Comparison of ENCODE assay signal across 8 cellular contexts in the genomic region with DNA sequence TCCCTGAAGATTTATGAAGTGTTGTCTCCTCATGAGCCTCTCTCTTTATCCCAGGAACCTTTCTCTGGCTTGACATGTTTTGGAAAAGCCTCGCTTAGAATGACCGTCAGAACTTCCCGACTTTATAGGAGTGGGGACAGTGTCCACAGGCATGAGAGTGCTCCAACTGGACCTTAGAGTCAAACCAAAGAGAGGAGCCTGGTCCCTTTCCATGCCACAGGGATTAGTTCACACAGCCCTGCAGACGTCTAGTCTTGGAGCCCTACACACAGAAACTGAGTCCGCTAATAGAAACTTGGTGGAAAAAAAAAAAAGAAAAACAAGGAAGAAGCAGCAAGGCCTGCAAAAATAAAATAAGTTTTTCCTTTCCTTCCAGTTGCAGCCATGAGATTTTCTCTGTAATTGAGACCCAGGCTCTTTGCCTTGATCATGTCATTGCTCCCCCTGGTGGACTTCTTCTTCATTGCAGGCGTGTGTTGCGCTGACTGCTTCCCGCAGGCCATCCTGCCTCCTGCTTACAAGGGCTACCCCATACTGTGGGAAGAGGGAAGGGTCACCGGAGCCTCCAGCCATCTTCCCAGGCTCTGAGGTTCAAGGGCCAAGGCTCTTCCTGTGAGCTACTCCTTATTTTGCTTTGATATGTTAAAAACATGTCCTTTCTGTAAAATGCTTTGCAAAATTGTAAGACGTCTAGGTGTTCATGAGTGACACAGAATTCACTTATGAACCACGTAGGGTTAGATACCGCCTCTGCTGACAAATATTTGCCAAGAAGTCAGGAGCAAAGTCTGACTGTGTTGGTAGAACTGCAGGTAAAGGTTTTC.
DNase-seq lines count a peak whose midpoint lies in the region; ATAC-seq and TF ChIP-seq lines count a peak whose summit lies in the region.

No MANE protein-coding gene starts in this region.

- DNase-seq in Caco-2 (peak; percentile 87 to 88), LoVo (ENCODE audit: low spot score) (peak; percentile 74), RWPE2 (ENCODE audit: low spot score) (no peak), germinal center (ENCODE audit: low spot score) (peak; percentile 59), ovary (peak; percentile 78 to 88 (median 87)), transverse colon (peak; percentile 87)
- DNase-seq in activated effector memory CD4-positive, alpha-beta T cell treated with Interleukin-2 at 50 U/mL for 16 hours, result peak; percentile 67

- H3K4me1 ChIP-seq in Caco-2 (no peaks in the 10 kb centered on the region; the same call in 1 of the 2 replicates), RWPE2 (ENCODE audit: insufficient read depth, poor library complexity, severe bottlenecking) (no peaks in the 10 kb centered on the region), ovary (ENCODE audit: insufficient read depth) (peaks cover 6% of the 10 kb centered on the region), transverse colon (peaks cover 0 to 21% (median 8%) of the 10 kb centered on the region in 4 donors)

- H3K9me3 ChIP-seq in Caco-2, result no peaks in the 10 kb centered on the region
- H3K9me3 ChIP-seq in RWPE2 (ENCODE audit: severe bottlenecking), result no peaks in the 10 kb centered on the region
- H3K9me3 ChIP-seq in ovary, result no peaks in the 10 kb centered on the region
- no peaks in the 10 kb centered on the region for H3K9me3 ChIP-seq in transverse colon

- in situ Hi-C loops in transverse colon (cut with MboI; ENCODE audit: low pct_ligation_motif_present in 1 of 4, low pct_unique_long_range_greater_than_20kb in 1 of 4, low sequenced_read_pairs in 3 of 4), result loop anchor here in 1 of 4 donors (10.0 kb wide), 2 partner anchors 203 to 373 kb away; partner anchors contain the start of gene UST

- 27 to 28% (median 28%) methylated on average over 12 of the region's 12 CpGs for WGBS in ovary, 3 donors
- 28 to 29% methylated on average over 10 to 12 of the region's 12 CpGs for WGBS in transverse colon (ENCODE audit: low coverage in 1 of 2), 2 donors

- TF ChIP-seq CTCF in Caco-2 (IDR thresholded peaks at IDR 0.05; ENCODE audit: insufficient read depth in 1 of 2, low read depth in 1 of 2, low read length in 1 of 2, severe bottlenecking in 1 of 2, unreplicated experiment in 1 of 2) (peak; percentile 86 to 89), RWPE2 (IDR thresholded peaks at IDR 0.05; ENCODE audit: poor library complexity, severe bottlenecking) (peak; percentile 89), ovary (IDR thresholded peaks at IDR 0.05) (peak; percentile 81 to 84 (median 82)), transverse colon (IDR thresholded peaks at IDR 0.05) (peak; percentile 74 to 89 (median 87))

- H3K36me3 ChIP-seq in Caco-2 (ENCODE audit: control insufficient read depth, insufficient read depth, low read length), result no peaks in the 10 kb centered on the region
- no peaks in the 10 kb centered on the region for H3K36me3 ChIP-seq in RWPE2 (ENCODE audit: low read depth)
- no peaks in the 10 kb centered on the region for H3K36me3 ChIP-seq in ovary
- H3K36me3 ChIP-seq in transverse colon, result no peaks in the 10 kb centered on the region

- no peaks in the 10 kb centered on the region for H3K9me3 Mint-ChIP-seq in Caco-2 (ENCODE audit: unreplicated experiment)

- H3K27ac ChIP-seq in RWPE2 (ENCODE audit: poor library complexity, severe bottlenecking) (no peak overlapping the region), ovary (no peak overlapping the region), transverse colon (no peak overlapping the region)

- peaks cover 7% of the 10 kb centered on the region for H3K27me3 Mint-ChIP-seq in Caco-2 (ENCODE audit: insufficient read depth, unreplicated experiment)

- ATAC-seq in GM21515 (IDR thresholded peaks at IDR 0.05; ENCODE audit: unreplicated experiment) (peak; percentile 82), RWPE2 (ENCODE audit: low read depth) (peak; percentile 77)

- peak overlapping the region; percentile 62 for H3K4me3 Mint-ChIP-seq in Caco-2 (ENCODE audit: unreplicated experiment)

- CTCF ChIA-PET in Caco-2 (lab: Charles Lee), result no interaction called here

- POLR2A ChIA-PET in Caco-2 (lab: Charles Lee), result no interaction called here

- H3K27me3 ChIP-seq in Caco-2 (replicated peaks; ENCODE audit: control insufficient read depth, insufficient read depth, low read length) (no peaks in the 10 kb centered on the region), RWPE2 (ENCODE audit: insufficient read depth, poor library complexity, severe bottlenecking) (no peaks in the 10 kb centered on the region), ovary (no peaks in the 10 kb centered on the region), transverse colon (no peaks in the 10 kb centered on the region)

- no TSS peak for BruUV-seq in Caco-2 (replicated peaks; lab: Mats Ljungman, UMichigan)

- TF ChIP-seq EP300 in ovary (IDR thresholded peaks at IDR 0.05) (no peak), transverse colon (IDR thresholded peaks at IDR 0.05; ENCODE audit: low read depth) (no peak)

- H3K36me3 Mint-ChIP-seq in Caco-2 (ENCODE audit: insufficient read depth, unreplicated experiment), result no peaks in the 10 kb centered on the region

- no peak overlapping the region for H3K27ac Mint-ChIP-seq in Caco-2 (ENCODE audit: unreplicated experiment)

- H3K4me3 ChIP-seq in Caco-2 (ENCODE audit: low read depth, low read length) (no peak overlapping the region; the same call in 1 of the 2 replicates), RWPE2 (ENCODE audit: severe bottlenecking) (no peak overlapping the region), ovary (no peak overlapping the region), transverse colon (no peak overlapping the region)

- TF ChIP-seq POLR2A in ovary (IDR thresholded peaks at IDR 0.05) (no peak), transverse colon (IDR thresholded peaks at IDR 0.05) (no peak)

- intact Hi-C loops in Caco-2 (cut with micrococcal nuclease; ENCODE audit: unreplicated experiment), result loop anchor here (1.0 to 2.0 kb wide), 4 partner anchors 25 to 389 kb away; no protein-coding TSS in a partner anchor
- intact Hi-C loops in ovary (cut with DNase I), result loop anchor here (5.0 to 10.0 kb wide), 5 partner anchors 201 to 386 kb away; partner anchors contain the start of gene UST (in 3 of the 4)
- intact Hi-C loops in transverse colon (cut with DNase I; ENCODE audit: low total_unique reads), result loop anchor here (5.0 to 10.0 kb wide), 2 partner anchors 201 to 373 kb away; partner anchors contain the start of gene UST

- H3K4me1 Mint-ChIP-seq in Caco-2 (ENCODE audit: low read depth, unreplicated experiment), result peaks cover 7% of the 10 kb centered on the region
